ENCODE assay signal across 20 cellular contexts in genomic region chr19:8529369-8530006, GRCh38. TPM values are rescaled to one million over a fixed set of nuclear protein-coding genes. Genes with fewer than 3 reads are reported as not detected.
DNase-seq lines count a peak whose midpoint lies in the region; ATAC-seq, FAIRE-seq and TF ChIP-seq lines count a peak whose summit lies in the region.
"Had no signal": no experiment of that assay in that cellular context is flagged by ENCODE, and none has a peak within 500 bp of the region (broad histone marks: within the 10 kb centered on the region; RNA-seq: fewer than 3 reads in every experiment).

No MANE protein-coding gene starts in this region.

- intact Hi-C loops in CD4-positive, alpha-beta memory T cell (cut with micrococcal nuclease): no loop called here

- H3K27me3 Mint-ChIP-seq in CD4-positive, alpha-beta memory T cell: no peaks in the 10 kb centered on the region
- H3K27me3 Mint-ChIP-seq in nephron progenitor cell (ENCODE audit: low read depth, poor library complexity): no peaks in the 10 kb centered on the region

- H3K4me3 ChIP-seq in CD4-positive, alpha-beta memory T cell (ENCODE audit: low read length in 2 of 2): no peak overlapping the region
- H3K4me3 ChIP-seq in bronchial epithelial cell (ENCODE audit: low read depth, low read length): no peak overlapping the region
- H3K4me3 ChIP-seq: BLaER1, PC-9, SK-N-MC had no signal

- peaks cover 3 to 18% (median 15%) of the 10 kb centered on the region in 4 donors for H3K4me1 Mint-ChIP-seq in CD4-positive, alpha-beta memory T cell
- peaks cover 19% of the 10 kb centered on the region for H3K4me1 Mint-ChIP-seq in nephron progenitor cell

- H3K27me3 ChIP-seq in CD4-positive, alpha-beta memory T cell (ENCODE audit: insufficient read depth, low read length): no peaks in the 10 kb centered on the region
- H3K27me3 ChIP-seq in bronchial epithelial cell (ENCODE audit: control insufficient read depth, insufficient read depth, low read length): no peaks in the 10 kb centered on the region
- H3K27me3 ChIP-seq: BLaER1 had no signal

- H3K27ac Mint-ChIP-seq in CD4-positive, alpha-beta memory T cell: peak overlapping the region in 6 of 7 donors; percentile 14 to 77 (median 68)
- no peak overlapping the region for H3K27ac Mint-ChIP-seq in nephron progenitor cell

- H3K36me3 Mint-ChIP-seq in CD4-positive, alpha-beta memory T cell: peaks cover 45 to 52% of the 10 kb centered on the region in 2 donors
- peaks cover 26% of the 10 kb centered on the region for H3K36me3 Mint-ChIP-seq in nephron progenitor cell (ENCODE audit: low read depth)

- peak; percentile 66 for FAIRE-seq in bronchial epithelial cell (lab: Jason Lieb, UNC)
- FAIRE-seq: GM19239 had no signal

- no peaks in the 10 kb centered on the region for H3K9me3 Mint-ChIP-seq in CD4-positive, alpha-beta memory T cell
- H3K9me3 Mint-ChIP-seq in nephron progenitor cell: no peaks in the 10 kb centered on the region

- peaks cover 56% of the 10 kb centered on the region for H3K36me3 ChIP-seq in CD4-positive, alpha-beta memory T cell (ENCODE audit: insufficient read depth, low read length)
- H3K36me3 ChIP-seq in bronchial epithelial cell (ENCODE audit: control insufficient read depth, insufficient read depth, low read length): no peaks in the 10 kb centered on the region

- CTCF ChIA-PET in CD4-positive, alpha-beta memory T cell (lab: Charles Lee; ENCODE audit: partially characterized antibody): interaction anchor here (2.2 kb wide), 1 partner anchor 11 kb away, joined by 4 read pairs; no protein-coding TSS in a partner anchor
- CTCF ChIA-PET in HEK293T (lab: Yijun Ruan, JAX): no interaction called here

- DNase-seq in CD4-positive, alpha-beta memory T cell: no peak
- no peak for DNase-seq in HEK293T (ENCODE audit: extremely low spot score)
- no peak for DNase-seq in bronchial epithelial cell (ENCODE audit: low read depth)
- no peak for DNase-seq in nephron progenitor cell
- no peak for DNase-seq in 8988T
- DNase-seq in caudate nucleus (lab: John Stamatoyannopoulos, UW): no peak
- DNase-seq: ACHN, Caco-2, KG1, NCI-H1092, NCI-H1694, NCI-H2107, NCI-H774, PC-9 had no signal

- POLR2A ChIA-PET in CD4-positive, alpha-beta memory T cell (lab: Charles Lee; ENCODE audit: partially characterized antibody): interaction anchor here (13.8 kb wide), 1 partner anchor 13 kb away, joined by 122 read pairs; the partner anchor contains the start of gene ZNF414
- POLR2A ChIA-PET in HEK293T (lab: Yijun Ruan, JAX): interaction anchor here (7.4 kb wide), 1 partner anchor 15 kb away, joined by 121 read pairs; the partner anchor contains the start of gene ZNF414

- no peak overlapping the region for H3K4me3 Mint-ChIP-seq in CD4-positive, alpha-beta memory T cell
- peak overlapping the region; percentile 35 for H3K4me3 Mint-ChIP-seq in nephron progenitor cell

- TF ChIP-seq CTCF in bronchial epithelial cell (IDR thresholded peaks at IDR 0.05; ENCODE audit: insufficient read depth, low read length, severe bottlenecking): no peak
- TF ChIP-seq CTCF in nephron progenitor cell (IDR thresholded peaks at IDR 0.05): no peak

- no peak overlapping the region for H3K27ac ChIP-seq in CD4-positive, alpha-beta memory T cell (ENCODE audit: low read depth, low read length)
- no peak overlapping the region for H3K27ac ChIP-seq in caudate nucleus (ENCODE audit: low read depth, low read length)
- H3K27ac ChIP-seq: BLaER1, PC-9, SK-N-MC had no signal

- peaks cover 4% of the 10 kb centered on the region for H3K4me1 ChIP-seq in CD4-positive, alpha-beta memory T cell (ENCODE audit: insufficient read depth, low read length)

- ATAC-seq in GM18517 (IDR thresholded peaks at IDR 0.05; ENCODE audit: unreplicated experiment): no peak
- no peak for ATAC-seq in GM19395 (IDR thresholded peaks at IDR 0.05; ENCODE audit: unreplicated experiment)

- no peaks in the 10 kb centered on the region for H3K9me3 ChIP-seq in CD4-positive, alpha-beta memory T cell (ENCODE audit: control insufficient read depth in 1 of 2, low read length in 2 of 2)
- H3K9me3 ChIP-seq: Caco-2 had no signal

TF ChIP-seq in HEK293T, 16 proteins besides CTCF, POLR2A, EP300 and RAD21:
- TF ChIP-seq CTBP1 (IDR thresholded peaks at IDR 0.05; ENCODE audit: borderline replicate concordance) (peak; percentile 52; the same call in 1 of the 2 replicates), ARNT (IDR thresholded peaks at IDR 0.05) (no peak)

RNA-seq across cellular contexts. Expression of gene ZNF414, which starts 15.5 kb away (rescaled TPM):
- total RNA-seq in CD4-positive, alpha-beta memory T cell: 10 to 100 TPM; 45.1 to 50.4 TPM
- 10 to 100 TPM in 1 of 2 donors, 1 to 10 TPM in 1; 9.5 to 25.8 TPM for polyA plus RNA-seq in CD4-positive, alpha-beta memory T cell
- total RNA-seq in bronchial epithelial cell: 2.2 and 3.4 TPM in 2 replicates

RNA-seq across cellular contexts. Expression of gene PRAM1, which starts 27.0 kb away (rescaled TPM):
- 1 to 10 TPM; 2.3 to 2.6 TPM for total RNA-seq in CD4-positive, alpha-beta memory T cell
- polyA plus RNA-seq in CD4-positive, alpha-beta memory T cell: not detected
- not detected in 2 replicates for total RNA-seq in bronchial epithelial cell
- total RNA-seq: Caco-2, M059J had no signal

RNA-seq across cellular contexts. Expression of gene MYO1F, which starts 47.8 kb away (rescaled TPM):
- 100 to 1,000 TPM; 329 to 359 TPM for total RNA-seq in CD4-positive, alpha-beta memory T cell
- polyA plus RNA-seq in CD4-positive, alpha-beta memory T cell: 100 to 1,000 TPM in 1 of 2 donors, 10 to 100 TPM in 1; 35.9 to 112 TPM
- total RNA-seq in bronchial epithelial cell: under 0.01 TPM in 1 of 2 replicates, not detected in the other

Comparison
In these comparisons a context has a peak if more than half of its experiments do, and no peak if none do; other contexts are left out.
1. RNA of gene ZNF414, which starts 15.5 kb away (total RNA-seq): 45.1 to 50.4 TPM in CD4-positive, alpha-beta memory T cell; 2.2 to 3.4 TPM in bronchial epithelial cell; every median in the first group is over 10 times any median in the second.
2. RNA of gene MYO1F, which starts 47.8 kb away (total RNA-seq): 329 to 359 TPM in CD4-positive, alpha-beta memory T cell; under 0.01 TPM in bronchial epithelial cell; every median in the first group is over 100 times any median in the second.